8 cellular contexts compared by ENCODE assay signal in genomic region chrX:3117650-3118049, GRCh38.
DNase-seq lines count a peak whose midpoint lies in the region; FAIRE-seq and TF ChIP-seq lines count a peak whose summit lies in the region.
"Not testable (repeated sequence)": the region's sequence is repeated elsewhere in the genome, so short reads cannot be mapped to it uniquely, and the experiment has no call there.

No MANE protein-coding gene starts in this region.

- not testable (repeated sequence) for TF ChIP-seq POLR2A in GM12892 (IDR thresholded peaks at IDR 0.05; ENCODE audit: low read depth, low read length)

- 5% methylated on average over 3 of the region's 3 CpGs for WGBS in SK-N-SH (ENCODE audit: low lambda C conversion rate)

- not testable (repeated sequence) for H3K4me2 ChIP-seq in SK-N-SH; parathyroid adenoma (ENCODE audit: low read length)

- POLR2A ChIA-PET in AG04450 (lab: Yijun Ruan, JAX); SK-N-SH (lab: Yijun Ruan, JAX): not testable (repeated sequence)

- not testable (repeated sequence) for H3K9me3 ChIP-seq in AG04450 (ENCODE audit: control insufficient read depth, insufficient read depth, low read length); SK-N-SH; parathyroid adenoma (ENCODE audit: control insufficient read depth, low read length)

- CTCF ChIA-PET in AG04450 (lab: Charles Lee) (interaction anchor here (1.2 to 1.8 kb wide), 4 partner anchors 49 to 431 kb away, joined by 4 to 16 read pairs (median 6); partner anchors contain the start of gene MXRA5), SK-N-SH (lab: Yijun Ruan, JAX) (interaction anchor here (1.1 to 1.3 kb wide), 2 partner anchors 13 to 521 kb away, joined by 3 read pairs; no protein-coding TSS in a partner anchor)

- not testable (repeated sequence) for H3K9ac ChIP-seq in SK-N-SH, parathyroid adenoma

- in situ Hi-C loops in brain microvascular endothelial cell (cut with HindIII; ENCODE audit: low pct_ligation_motif_present, low sequenced_read_pairs): not testable (repeated sequence)

- H3K4me1 ChIP-seq in SK-N-SH (ENCODE audit: control insufficient read depth in 1 of 2, insufficient read depth in 2 of 2, low read depth in 1 of 2, low read length in 1 of 2); parathyroid adenoma: not testable (repeated sequence)

- not testable (repeated sequence) for H3K4me3 ChIP-seq in AG04450 (ENCODE audit: low read depth, low read length); SK-N-SH (ENCODE audit: low read depth in 2 of 2, low read length in 1 of 2); brain microvascular endothelial cell (ENCODE audit: low read depth, low read length); epithelial cell of proximal tubule (ENCODE audit: low read depth, low read length); parathyroid adenoma (ENCODE audit: low read depth, low read length)

- H3K79me2 ChIP-seq in SK-N-SH (ENCODE audit: insufficient read depth); parathyroid adenoma: not testable (repeated sequence)

- H3K27me3 ChIP-seq in AG04450 (ENCODE audit: control insufficient read depth, insufficient read depth, low read length); SK-N-SH (ENCODE audit: insufficient read depth); brain microvascular endothelial cell (replicated peaks); parathyroid adenoma (ENCODE audit: control insufficient read depth, insufficient read depth, low read length): not testable (repeated sequence)

- H3K36me3 ChIP-seq in SK-N-SH (replicated peaks in 1 of 2; ENCODE audit: control insufficient read depth in 1 of 2, insufficient read depth in 2 of 2, low read length in 1 of 2); brain microvascular endothelial cell (replicated peaks); parathyroid adenoma (ENCODE audit: control insufficient read depth, insufficient read depth, low read length): not testable (repeated sequence)

- peak; percentile 44 for FAIRE-seq in GM12892 (lab: Jason Lieb, UNC)
- FAIRE-seq in islet of Langerhans (lab: Jason Lieb, UNC): peak; percentile 87

- H2AFZ ChIP-seq in SK-N-SH (ENCODE audit: low read depth); parathyroid adenoma: not testable (repeated sequence)

- TF ChIP-seq CTCF in AG04450 (IDR thresholded peaks at IDR 0.05; ENCODE audit: low read depth, low read length) (peak; percentile 47), SK-N-SH (IDR thresholded peaks at IDR 0.05) (peak; percentile 62), brain microvascular endothelial cell (IDR thresholded peaks at IDR 0.05; ENCODE audit: low read depth, low read length, missing control alignments) (peak; percentile 35), epithelial cell of proximal tubule (conservative IDR thresholded peaks at IDR 0.05; ENCODE audit: low read depth, low read length) (peak; percentile 46), parathyroid adenoma (IDR thresholded peaks at IDR 0.05) (peak; percentile 14)

- peak; percentile 56 for TF ChIP-seq RAD21 in SK-N-SH (IDR thresholded peaks at IDR 0.05; ENCODE audit: low read length)

- H3K27ac ChIP-seq in AG04450 (ENCODE audit: low read depth, low read length); SK-N-SH (ENCODE audit: low read depth in 2 of 2, low read length in 1 of 2); brain microvascular endothelial cell; parathyroid adenoma: not testable (repeated sequence)

- TF ChIP-seq EP300 in SK-N-SH (IDR thresholded peaks at IDR 0.05; ENCODE audit: borderline replicate concordance in 1 of 2, low read depth in 1 of 2, low read length in 1 of 2): not testable (repeated sequence)

- not testable (repeated sequence) for DNase-seq in AG04450 (ENCODE audit: low read depth, low spot score); GM12892 (ENCODE audit: insufficient read length); SK-N-SH; epithelial cell of proximal tubule (ENCODE audit: low read depth)
- peak; percentile 2 for DNase-seq in NCI-H1694 treated with DMSO at 0.1 percent for 48 hours (lab: John Stamatoyannopoulos, UW)
- peak; percentile 7 for DNase-seq in brain microvascular endothelial cell

- H3F3A ChIP-seq in SK-N-SH (replicated peaks; ENCODE audit: insufficient read depth): not testable (repeated sequence)

- H3K9me2 ChIP-seq in SK-N-SH: not testable (repeated sequence)

- not testable (repeated sequence) for H4K20me1 ChIP-seq in SK-N-SH (ENCODE audit: insufficient read depth)

TF ChIP-seq in SK-N-SH, 30 proteins besides CTCF, POLR2A, EP300 and RAD21:
- peak; percentile 36; the same call in 1 of the 2 replicates for TF ChIP-seq SMC3 (IDR thresholded peaks at IDR 0.05; ENCODE audit: low read depth, low read length)
